In genomic region chr3:24518990-24519367, GRCh38 we compare ENCODE assay signal across 16 cellular contexts. TPM values are rescaled to one million over a fixed set of nuclear protein-coding genes. Genes with fewer than 3 reads are reported as not detected.
DNase-seq lines count a peak whose midpoint lies in the region; ATAC-seq, FAIRE-seq and TF ChIP-seq lines count a peak whose summit lies in the region.
"Had no signal": no experiment of that assay in that cellular context is flagged by ENCODE, and none has a peak within 500 bp of the region (broad histone marks: within the 10 kb centered on the region; RNA-seq: fewer than 3 reads in every experiment).

No MANE protein-coding gene starts in this region.

- no peak for FAIRE-seq in K562 (lab: Jason Lieb, UNC)
- FAIRE-seq: GM19239 had no signal

- intact Hi-C loops in K562 (cut with micrococcal nuclease), result no loop called here

- TF ChIP-seq RAD21 in K562 (CRISPR knock-in tag; conservative IDR thresholded peaks at IDR 0.05 in 1 of 2, IDR thresholded peaks at IDR 0.05 in 1 of 2), result no peak

- in situ Hi-C loops in K562 (cut with MboI), result no loop called here

- no peak overlapping the region for H3K27ac Mint-ChIP-seq in activated CD4-positive, alpha-beta T cell treated with anti-CD3 and anti-CD28 coated beads, Interleukin-2, amount 10 ng/mL, durations not matched to agents 7 days and 5 days

- DNase-seq in K562 (ENCODE audit: extremely low read depth in 1 of 4, low spot score in 3 of 4) (no peak), trophoblast cell (no peak), HuH-7.5 (ENCODE audit: low spot score) (no peak)
- DNase-seq in activated CD4-positive, alpha-beta T cell treated with anti-CD3 and anti-CD28 coated beads, Interleukin-2, amount 10 ng/mL, durations not matched to agents 7 days and 5 days, result no peak
- DNase-seq: Caco-2, GDM1, GOT3, Karpas-422, NCI-H1417 treated with DMSO at 0.1 percent for 48 hours, NCI-H1930, NCI-H345, NCI-H524 treated with DMSO at 0.1 percent for 48 hours had no signal

- H3K36me3 ChIP-seq in ES-I3 (ENCODE audit: insufficient read depth, low read length) (no peaks in the 10 kb centered on the region), HEK293 (ENCODE audit: control insufficient read depth in 2 of 2, insufficient read depth in 1 of 2, low read length in 2 of 2) (no peaks in the 10 kb centered on the region), K562 (ENCODE audit: control insufficient read depth, insufficient read depth, low read length) (no peaks in the 10 kb centered on the region), trophoblast cell (ENCODE audit: control insufficient read depth in 1 of 2, insufficient read depth in 2 of 2, low read length in 2 of 2) (no peaks in the 10 kb centered on the region)

- H3K9ac ChIP-seq in ES-I3 (ENCODE audit: low read depth, low read length), result peak overlapping the region; percentile 3; the same call in 1 of the 2 replicates
- 0 out of 4 replicates have a peak overlapping the region, but pooled peaks of 1 of the 2 experiments have one; percentile 51 for H3K9ac ChIP-seq in K562 (ENCODE audit: insufficient read depth in 1 of 2, low read depth in 2 of 2, low read length in 2 of 2)
- no peak overlapping the region for H3K9ac ChIP-seq in trophoblast cell (ENCODE audit: low read length)

- 28% methylated on average over 4 of the region's 4 CpGs for WGBS in K562 (ENCODE audit: insufficient coverage, low coverage, missing lambda C conversion rate)
- no CpG with 5 or more reads among the region's 4 CpGs for WGBS in trophoblast cell (ENCODE audit: extremely low coverage, insufficient coverage, insufficient read length)

- H3K4me1 Mint-ChIP-seq in activated CD4-positive, alpha-beta T cell treated with anti-CD3 and anti-CD28 coated beads, Interleukin-2, amount 10 ng/mL, durations not matched to agents 7 days and 5 days, result no peaks in the 10 kb centered on the region

- H3K4me3 ChIP-seq in HEK293 (ENCODE audit: low read depth, low read length), result no peak overlapping the region
- no peak overlapping the region for H3K4me3 ChIP-seq in K562
- no peak overlapping the region for H3K4me3 ChIP-seq in trophoblast cell (ENCODE audit: low read depth, low read length)

- POLR2A ChIA-PET in HEK293 (lab: Yijun Ruan, JAX) (no interaction called here), K562 (lab: Yijun Ruan, JAX) (interaction anchor here (0.6 to 1.0 kb wide), 3 partner anchors 13 to 195 kb away, joined by 3 to 5 read pairs (median 3); no protein-coding TSS in a partner anchor)
- POLR2A ChIA-PET in activated CD4-positive, alpha-beta T cell treated with anti-CD3 and anti-CD28 coated beads, Interleukin-2, amount 10 ng/mL, durations not matched to agents 7 days and 5 days (lab: Charles Lee), result no interaction called here

- H2BK120ac ChIP-seq in trophoblast cell (ENCODE audit: insufficient read depth, low read length, poor library complexity), result no peak overlapping the region

- H4K8ac ChIP-seq in trophoblast cell (ENCODE audit: low read depth, low read length), result no peak overlapping the region

- H3K27ac ChIP-seq in HEK293 (ENCODE audit: extremely low read depth, low read depth, low read length) (no peak overlapping the region), K562 (ENCODE audit: extremely low read depth, low read depth, low read length) (no peak overlapping the region; the same call in 2 of the 3 replicates), trophoblast cell (ENCODE audit: low read depth, low read length) (no peak overlapping the region)

- no peak overlapping the region for H3K14ac ChIP-seq in trophoblast cell (ENCODE audit: low read length)

- TF ChIP-seq EP300 in K562 (IDR thresholded peaks at IDR 0.05; ENCODE audit: low read length), result no peak

- H3K9me3 ChIP-seq in ES-I3 (ENCODE audit: control insufficient read depth, insufficient read depth, low read length), result no peaks in the 10 kb centered on the region
- H3K9me3 ChIP-seq in HEK293 (ENCODE audit: control insufficient read depth, insufficient read depth, low read depth, low read length), result no peaks in the 10 kb centered on the region
- no peaks in the 10 kb centered on the region for H3K9me3 ChIP-seq in K562 (replicated peaks; ENCODE audit: control insufficient read depth, insufficient read depth, low read depth, low read length)
- no peaks in the 10 kb centered on the region for H3K9me3 ChIP-seq in trophoblast cell (ENCODE audit: insufficient read depth, low read depth, low read length)
- H3K9me3 ChIP-seq: Caco-2 had no signal

- H3K27me3 ChIP-seq in K562 (ENCODE audit: control insufficient read depth in 2 of 2, insufficient read depth in 2 of 2, low read length in 2 of 2) (no peaks in the 10 kb centered on the region), trophoblast cell (ENCODE audit: insufficient read depth, low read length) (no peaks in the 10 kb centered on the region)

- CTCF ChIA-PET in HEK293 (lab: Yijun Ruan, JAX), result no interaction called here
- CTCF ChIA-PET in K562 (lab: Yijun Ruan, JAX; ENCODE audit: low intra/inter-chr PET ratio), result interaction anchor here (0.8 kb wide), 1 partner anchor 22 kb away, joined by 3 read pairs; no protein-coding TSS in a partner anchor
- CTCF ChIA-PET in activated CD4-positive, alpha-beta T cell treated with anti-CD3 and anti-CD28 coated beads, Interleukin-2, amount 10 ng/mL, durations not matched to agents 7 days and 5 days (lab: Charles Lee), result no interaction called here

- BruUV-seq in K562 (replicated peaks; lab: Mats Ljungman, UMichigan), result no TSS peak

- H4K91ac ChIP-seq in trophoblast cell (ENCODE audit: low read depth, low read length), result no peak overlapping the region

- H3K23ac ChIP-seq in trophoblast cell (ENCODE audit: low read length), result no peak overlapping the region

- no peaks in the 10 kb centered on the region for H4K20me1 ChIP-seq in K562 (replicated peaks; ENCODE audit: control insufficient read depth, insufficient read depth, low read length)

- H3K79me2 ChIP-seq in K562 (ENCODE audit: control insufficient read depth, insufficient read depth, low read length), result no peaks in the 10 kb centered on the region
- H3K79me2 ChIP-seq in trophoblast cell (ENCODE audit: control insufficient read depth, insufficient read depth, low read length, poor library complexity), result peaks cover 3% of the 10 kb centered on the region

- H2BK12ac ChIP-seq in trophoblast cell (ENCODE audit: low read length), result peak overlapping the region; percentile 2

- no peak overlapping the region for H2BK5ac ChIP-seq in trophoblast cell (ENCODE audit: low read depth, low read length, poor library complexity)

- H4K12ac ChIP-seq in trophoblast cell (ENCODE audit: low read depth, low read length), result no peak overlapping the region

- no peak overlapping the region for H3K18ac ChIP-seq in trophoblast cell (ENCODE audit: low read length)

- ATAC-seq in K562 (no peak), HG03097 (IDR thresholded peaks at IDR 0.05; ENCODE audit: low FRiP score, unreplicated experiment) (no peak)

- TF ChIP-seq CTCF in HEK293 (tag by site-specific recombination; IDR thresholded peaks at IDR 0.05) (no peak), K562 (IDR thresholded peaks at IDR 0.05 in 2 of 3, conservative IDR thresholded peaks at IDR 0.05 in 1 of 3; ENCODE audit: insufficient read depth in 2 of 3, low read depth in 1 of 3, low read length in 3 of 3) (no peak)

- H3K4ac ChIP-seq in trophoblast cell (ENCODE audit: low read depth, low read length), result no peak overlapping the region

- H3K9me3 Mint-ChIP-seq in activated CD4-positive, alpha-beta T cell treated with anti-CD3 and anti-CD28 coated beads, Interleukin-2, amount 10 ng/mL, durations not matched to agents 7 days and 5 days, result no peaks in the 10 kb centered on the region

- peaks cover 38% of the 10 kb centered on the region for H3K27me3 Mint-ChIP-seq in activated CD4-positive, alpha-beta T cell treated with anti-CD3 and anti-CD28 coated beads, Interleukin-2, amount 10 ng/mL, durations not matched to agents 7 days and 5 days

- no peaks in the 10 kb centered on the region for H3K9me1 ChIP-seq in K562 (ENCODE audit: control insufficient read depth, insufficient read depth, low read length)

- no peak overlapping the region for H3K4me3 Mint-ChIP-seq in activated CD4-positive, alpha-beta T cell treated with anti-CD3 and anti-CD28 coated beads, Interleukin-2, amount 10 ng/mL, durations not matched to agents 7 days and 5 days

- H2AK5ac ChIP-seq in trophoblast cell (ENCODE audit: low read length), result no peak overlapping the region

- H2AFZ ChIP-seq in K562 (ENCODE audit: low read depth, low read length) (peak overlapping the region; percentile 87), trophoblast cell (ENCODE audit: insufficient read depth, low read length, poor library complexity) (no peak overlapping the region)

- peaks cover 7% of the 10 kb centered on the region for H3K79me1 ChIP-seq in trophoblast cell (ENCODE audit: low read length)

- TF ChIP-seq POLR2A in K562 (conservative IDR thresholded peaks at IDR 0.05), result no peak

- H3K36me3 Mint-ChIP-seq in activated CD4-positive, alpha-beta T cell treated with anti-CD3 and anti-CD28 coated beads, Interleukin-2, amount 10 ng/mL, durations not matched to agents 7 days and 5 days (ENCODE audit: low read depth), result no peaks in the 10 kb centered on the region

- H3K4me2 ChIP-seq in K562 (ENCODE audit: insufficient read depth, low read length), result peak overlapping the region; percentile 81
- no peak overlapping the region for H3K4me2 ChIP-seq in trophoblast cell (ENCODE audit: low read length)

- H3K4me1 ChIP-seq in ES-I3 (ENCODE audit: insufficient read depth, low read length) (peaks cover 16% of the 10 kb centered on the region), HEK293 (ENCODE audit: control insufficient read depth, insufficient read depth, low read length) (no peaks in the 10 kb centered on the region), K562 (replicated peaks in 1 of 2; ENCODE audit: control insufficient read depth in 2 of 2, insufficient read depth in 2 of 2, low read length in 2 of 2) (peaks cover 26 to 28% of the 10 kb centered on the region in 2 experiments), trophoblast cell (ENCODE audit: control insufficient read depth in 1 of 2, insufficient read depth in 2 of 2, low read length in 2 of 2) (peaks cover 8 to 19% of the 10 kb centered on the region in 2 experiments)

RNA-seq across cellular contexts. Expression of gene THRB, which starts 24.3 kb away (rescaled TPM):
- total RNA-seq in K562 (2011; cell fraction: chromatin; rRNA removed; ENCODE audit: low replicate concordance), result 30.5 and 37.3 TPM in 2 replicates
- total RNA-seq in K562 (2011; cell fraction: nucleolus; rRNA removed), result 8.4 and 9.8 TPM in 2 replicates
- total RNA-seq in K562 (2011; cell fraction: nucleoplasm; rRNA removed), result 15.2 and 25.6 TPM in 2 replicates
- total RNA-seq in K562 (2014; rRNA removed), result 5.6 and 6.0 TPM in 2 replicates
- 6.9 and 8.3 TPM in 2 replicates for total RNA-seq in K562 (2014; rRNA removed; fragmentation: Illumina TruSeq; extraction: Trizol)
- total RNA-seq in K562 (2015; rRNA removed; fragmentation: Illumina TruSeq; extraction: Trizol), result 7.0 and 7.2 TPM in 2 replicates
- 9.7 and 10.5 TPM in 2 replicates for total RNA-seq in K562 (2021)
- polyA plus RNA-seq in K562 (2011; rRNA removed), result 11.0 and 14.9 TPM in 2 replicates
- polyA plus RNA-seq in K562 (2011; cell fraction: cytosol; rRNA removed), result 5.1 and 6.0 TPM in 2 replicates
- 14.3 and 15.5 TPM in 2 replicates for polyA plus RNA-seq in K562 (2011; cell fraction: nucleus; rRNA removed)
- 5.7 and 5.9 TPM in 2 replicates for polyA plus RNA-seq in K562 (2012)
- polyA plus RNA-seq in K562 (2014; fragmentation: Illumina TruSeq; extraction: Trizol), result 7.1 and 9.0 TPM in 2 replicates
- 1 to 10 TPM; 1.7 to 3.0 TPM for polyA plus RNA-seq in K562 (2014; fragmentation: Nextera tagmentation; extraction: Ambion mirVana)
- polyA plus RNA-seq in K562 (2014; rRNA removed), result 4.1 and 4.7 TPM in 2 replicates
- polyA minus RNA-seq in K562 (2011; rRNA and poly(A)+ RNA removed), result 34.3 and 35.4 TPM in 2 replicates
- polyA minus RNA-seq in K562 (2011; cell fraction: cytosol; rRNA and poly(A)+ RNA removed), result 6.6 and 11.8 TPM in 2 replicates
- polyA minus RNA-seq in K562 (2011; cell fraction: nucleus; rRNA and poly(A)+ RNA removed), result 27.3 and 34.0 TPM in 2 replicates
- 27.4 and 28.6 TPM in 2 replicates for polyA plus RNA-seq in trophoblast cell (2013)
- not detected for total RNA-seq in activated CD4-positive, alpha-beta T cell treated with anti-CD3 and anti-CD28 coated beads, Interleukin-2, amount 10 ng/mL, durations not matched to agents 7 days and 5 days

Comparison
In these comparisons a context has a peak if more than half of its experiments do, and no peak if none do; other contexts are left out.
1. RNA of gene THRB, which starts 24.3 kb away (total RNA-seq): 5.6 to 37.3 TPM in K562; not detected in activated CD4-positive, alpha-beta T cell treated with anti-CD3 and anti-CD28 coated beads, Interleukin-2, amount 10 ng/mL, durations not matched to agents 7 days and 5 days; every median in the first group is over 4 times any median in the second.